In genomic region chr5:112065818-112066217, GRCh38 we compare ENCODE assay signal across 7 cellular contexts.
"Had no signal": no experiment of that assay in that cellular context is flagged by ENCODE, and none has a peak within 500 bp of the region (broad histone marks: within the 10 kb centered on the region; RNA-seq: fewer than 3 reads in every experiment).

No MANE protein-coding gene starts in this region.

- H3K4me3 Mint-ChIP-seq: HFFc6 had no signal

- H3K4me1 ChIP-seq: HAP-1 had no signal

- H3K27ac Mint-ChIP-seq: HFFc6 had no signal

- H3K9me3 Mint-ChIP-seq: HFFc6 had no signal

- DNase-seq: GOT3, H7, HFFc6, IMR-90 had no signal

- ATAC-seq: HCT116, K562 had no signal

- H3K9me3 ChIP-seq: HAP-1 had no signal

- H3K36me3 ChIP-seq: HAP-1 had no signal

- H3K4me3 ChIP-seq: HAP-1, K562 had no signal
